In the genomic region with DNA sequence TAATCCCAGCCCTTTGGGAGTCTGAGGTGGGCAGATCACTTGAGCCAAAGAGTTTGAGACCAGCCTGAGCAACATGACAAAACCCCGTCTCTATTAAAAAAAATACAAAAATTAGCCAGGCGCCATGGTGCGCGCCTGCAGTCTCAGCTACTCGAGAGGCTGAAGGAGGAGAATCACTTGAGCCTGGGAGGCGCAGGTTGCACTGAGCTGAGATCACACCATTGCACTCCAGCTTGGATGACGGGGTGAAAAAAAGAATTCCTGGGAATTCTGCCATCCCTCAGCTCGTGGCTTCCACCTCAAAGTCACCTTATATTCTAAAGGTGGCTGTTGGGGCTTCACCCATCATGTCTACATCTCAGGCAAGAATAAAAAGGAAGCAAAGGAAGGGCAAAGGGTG, we compare ENCODE assay signal across 19 cellular contexts. TPM values are rescaled to one million over a fixed set of nuclear protein-coding genes. Genes with fewer than 3 reads are reported as not detected.
DNase-seq lines count a peak whose midpoint lies in the region; FAIRE-seq and TF ChIP-seq lines count a peak whose summit lies in the region.
"Had no signal": no experiment of that assay in that cellular context is flagged by ENCODE, and none has a peak within 500 bp of the region (broad histone marks: within the 10 kb centered on the region; RNA-seq: fewer than 3 reads in every experiment).

No MANE protein-coding gene starts in this region.

- no peaks in the 10 kb centered on the region for H3K79me2 ChIP-seq in astrocyte (ENCODE audit: insufficient read depth, low read length)

- intact Hi-C loops in A673 (cut with micrococcal nuclease; ENCODE audit: unreplicated experiment), result loop anchor here (2.0 to 5.0 kb wide), 2 partner anchors 243 to 619 kb away; no protein-coding TSS in a partner anchor
- intact Hi-C loops in stomach (cut with DNase I; ENCODE audit: low total_unique reads), result loop anchor here (10.0 kb wide), 1 partner anchor 251 kb away; no protein-coding TSS in a partner anchor

- no peak overlapping the region for H2AFZ ChIP-seq in astrocyte (ENCODE audit: low read depth, low read length)

- H3K27ac ChIP-seq in A673 (ENCODE audit: low read depth, low read length, poor library complexity, severe bottlenecking) (peak overlapping the region; percentile 70), astrocyte (ENCODE audit: low read depth, low read length) (no peak overlapping the region), endodermal cell (ENCODE audit: low read depth, low read length) (no peak overlapping the region), stomach (no peak overlapping the region)
- H3K27ac ChIP-seq: BLaER1 treated with 17β-estradiol and CSF1 and Interleukin-3, amounts not matched to agents 10 nM and 100 nM had no signal

- CTCF ChIA-PET in A673 (lab: Charles Lee), result no interaction called here

- peaks cover 1% of the 10 kb centered on the region for H3K9me3 Mint-ChIP-seq in astrocyte (ENCODE audit: unreplicated experiment)
- H3K9me3 Mint-ChIP-seq in endodermal cell, result no peaks in the 10 kb centered on the region
- H3K9me3 Mint-ChIP-seq in neural crest cell, result no peaks in the 10 kb centered on the region
- H3K9me3 Mint-ChIP-seq: CD8-positive, alpha-beta T cell had no signal

- no peak overlapping the region for H3K4me3 Mint-ChIP-seq in astrocyte (ENCODE audit: unreplicated experiment)
- H3K4me3 Mint-ChIP-seq in endodermal cell, result no peak overlapping the region
- H3K4me3 Mint-ChIP-seq in neural crest cell, result no peak overlapping the region
- H3K4me3 Mint-ChIP-seq: B cell; CD8-positive, alpha-beta T cell had no signal

- H3K9me3 ChIP-seq in A673 (ENCODE audit: low read depth, low read length, poor library complexity, severe bottlenecking), result no peaks in the 10 kb centered on the region
- H3K9me3 ChIP-seq in astrocyte (ENCODE audit: insufficient read depth, low read depth, low read length), result no peaks in the 10 kb centered on the region
- no peaks in the 10 kb centered on the region for H3K9me3 ChIP-seq in endodermal cell (ENCODE audit: control insufficient read depth, low read length)
- no peaks in the 10 kb centered on the region for H3K9me3 ChIP-seq in stomach
- H3K9me3 ChIP-seq: BLaER1 treated with 17β-estradiol and CSF1 and Interleukin-3, amounts not matched to agents 10 nM and 100 nM had no signal

- no peak overlapping the region for H3K4me2 ChIP-seq in astrocyte (ENCODE audit: low read length)
- H3K4me2 ChIP-seq: BLaER1 treated with 17β-estradiol and CSF1 and Interleukin-3, amounts not matched to agents 10 nM and 100 nM had no signal

- H3K27me3 ChIP-seq in A673 (replicated peaks; ENCODE audit: insufficient read depth, low read depth, low read length, poor library complexity), result no peaks in the 10 kb centered on the region
- peaks cover 2% of the 10 kb centered on the region for H3K27me3 ChIP-seq in astrocyte (ENCODE audit: insufficient read depth, low read length)
- H3K27me3 ChIP-seq in endodermal cell (ENCODE audit: control insufficient read depth, insufficient read depth, low read length, poor library complexity, severe bottlenecking), result no peaks in the 10 kb centered on the region
- no peaks in the 10 kb centered on the region for H3K27me3 ChIP-seq in stomach
- H3K27me3 ChIP-seq: BLaER1 treated with 17β-estradiol and CSF1 and Interleukin-3, amounts not matched to agents 10 nM and 100 nM had no signal

- WGBS in endodermal cell (ENCODE audit: insufficient coverage in 1 of 2, insufficient read length in 1 of 2), 2 experiments, result 73 to 74% methylated on average over 5 to 8 of the region's 8 CpGs
- WGBS in stomach, 5 donors, result 74 to 88% (median 79%) methylated on average over 8 of the region's 8 CpGs

- no TSS peak for BruUV-seq in A673 (replicated peaks; lab: Mats Ljungman, UMichigan)

- H4K20me1 ChIP-seq in astrocyte (ENCODE audit: insufficient read depth, low read length), result no peaks in the 10 kb centered on the region
- H4K20me1 ChIP-seq: BLaER1 treated with 17β-estradiol and CSF1 and Interleukin-3, amounts not matched to agents 10 nM and 100 nM had no signal

- H3K36me3 ChIP-seq in A673 (ENCODE audit: insufficient read depth, low read length, poor library complexity, severe bottlenecking), result no peaks in the 10 kb centered on the region
- no peaks in the 10 kb centered on the region for H3K36me3 ChIP-seq in astrocyte (ENCODE audit: insufficient read depth, low read length)
- H3K36me3 ChIP-seq in endodermal cell (ENCODE audit: control insufficient read depth, insufficient read depth, low read length), result no peaks in the 10 kb centered on the region
- peaks cover 0 to 7% (median 3%) of the 10 kb centered on the region in 4 donors for H3K36me3 ChIP-seq in stomach
- H3K36me3 ChIP-seq: BLaER1 treated with 17β-estradiol and CSF1 and Interleukin-3, amounts not matched to agents 10 nM and 100 nM had no signal

- DNase-seq in A673 (ENCODE audit: low spot score), result no peak
- DNase-seq in astrocyte (ENCODE audit: low read depth), result peak; percentile 33
- DNase-seq in endodermal cell, result peak; percentile 35
- no peak for DNase-seq in neural crest cell (ENCODE audit: low read depth, low spot score)
- no peak for DNase-seq in stomach
- DNase-seq in HuH-7 (ENCODE audit: low spot score), result no peak
- DNase-seq in stimulated activated naive CD4-positive, alpha-beta T cell (lab: John Stamatoyannopoulos, UW), result no peak
- DNase-seq in NCI-H1048 (lab: John Stamatoyannopoulos, UW), result no peak
- DNase-seq: 8988T; Calu3; CD8-positive, alpha-beta T cell; DMS79 treated with DMSO at 0.1 percent for 48 hours; GF-D8; GOT3; H7; IMR-90 had no signal

- TF ChIP-seq CTCF in A673 (conservative IDR thresholded peaks at IDR 0.05; ENCODE audit: low read depth, low read length), result no peak
- no peak for TF ChIP-seq CTCF in astrocyte (IDR thresholded peaks at IDR 0.05; ENCODE audit: insufficient read depth, low read depth, low read length)
- no peak for TF ChIP-seq CTCF in endodermal cell (conservative IDR thresholded peaks at IDR 0.05)
- TF ChIP-seq CTCF in neural crest cell (conservative IDR thresholded peaks at IDR 0.05), result no peak
- no peak for TF ChIP-seq CTCF in stomach (IDR thresholded peaks at IDR 0.05)

- no peak for FAIRE-seq in astrocyte (lab: Jason Lieb, UNC)

- H3K4me1 Mint-ChIP-seq in astrocyte (ENCODE audit: low read depth, unreplicated experiment) (peaks cover 15% of the 10 kb centered on the region), endodermal cell (peaks cover 25% of the 10 kb centered on the region), neural crest cell (peaks cover 44% of the 10 kb centered on the region)
- H3K4me1 Mint-ChIP-seq: B cell had no signal

- no peak for TF ChIP-seq EP300 in stomach (IDR thresholded peaks at IDR 0.05)

- TF ChIP-seq POLR2A in stomach (IDR thresholded peaks at IDR 0.05), result no peak

- POLR2A ChIA-PET in A673 (lab: Charles Lee; ENCODE audit: low non-redundant PET), result no interaction called here

- H3K4me1 ChIP-seq in A673 (ENCODE audit: insufficient read depth, low read length, poor library complexity, severe bottlenecking) (peaks cover 8% of the 10 kb centered on the region), astrocyte (ENCODE audit: insufficient read depth, low read length) (peaks cover 5% of the 10 kb centered on the region), endodermal cell (ENCODE audit: control insufficient read depth, insufficient read depth, low read length) (no peaks in the 10 kb centered on the region), stomach (peaks cover 0 to 10% (median 0%) of the 10 kb centered on the region in 4 donors)

- H3K9ac ChIP-seq in astrocyte (ENCODE audit: low read length), result no peak overlapping the region
- no peak overlapping the region for H3K9ac ChIP-seq in endodermal cell (ENCODE audit: extremely low read depth, low read length, poor library complexity, severe bottlenecking)
- H3K9ac ChIP-seq: BLaER1 treated with 17β-estradiol and CSF1 and Interleukin-3, amounts not matched to agents 10 nM and 100 nM had no signal

- peaks cover 2% of the 10 kb centered on the region for H3K36me3 Mint-ChIP-seq in astrocyte (ENCODE audit: low read depth, unreplicated experiment)
- H3K36me3 Mint-ChIP-seq in endodermal cell (ENCODE audit: low read depth), result peaks cover 17% of the 10 kb centered on the region
- no peaks in the 10 kb centered on the region for H3K36me3 Mint-ChIP-seq in neural crest cell (ENCODE audit: low read depth)
- H3K36me3 Mint-ChIP-seq: CD8-positive, alpha-beta T cell had no signal

- H3K27me3 Mint-ChIP-seq in astrocyte (ENCODE audit: low read depth, unreplicated experiment) (no peaks in the 10 kb centered on the region), endodermal cell (ENCODE audit: insufficient read depth) (no peaks in the 10 kb centered on the region), neural crest cell (ENCODE audit: low read depth) (no peaks in the 10 kb centered on the region)

- no peak overlapping the region for H3K27ac Mint-ChIP-seq in astrocyte (ENCODE audit: unreplicated experiment)
- H3K27ac Mint-ChIP-seq in endodermal cell, result no peak overlapping the region
- peak overlapping the region; percentile 35 for H3K27ac Mint-ChIP-seq in neural crest cell (ENCODE audit: unreplicated experiment)
- H3K27ac Mint-ChIP-seq: B cell; CD8-positive, alpha-beta T cell had no signal

- H3K4me3 ChIP-seq in A673 (ENCODE audit: low read depth, low read length, poor library complexity, severe bottlenecking) (no peak overlapping the region), astrocyte (ENCODE audit: insufficient read depth, low read depth, low read length) (no peak overlapping the region), endodermal cell (ENCODE audit: low read length) (no peak overlapping the region), stomach (no peak overlapping the region)
- H3K4me3 ChIP-seq: BLaER1 treated with 17β-estradiol and CSF1 and Interleukin-3, amounts not matched to agents 10 nM and 100 nM had no signal

RNA-seq across cellular contexts. Expression of gene BCL2L14, which starts 12.9 kb away (rescaled TPM):
- total RNA-seq in A673 (2021) (not detected in 2 replicates), astrocyte (not detected in 2 replicates), endodermal cell (10 to 100 TPM in 1 of 2 donors, 1 to 10 TPM in 1; 4.4 to 10.5 TPM), neural crest cell (0.86 and 1.2 TPM in 2 replicates), stomach (10 to 100 TPM; 16.1 to 32.7 (median 17.7) TPM)
- polyA plus RNA-seq in endodermal cell (2013, experiment 1 of 2), result 0.39 TPM
- 0.33 TPM for polyA plus RNA-seq in endodermal cell (2013, experiment 2 of 2)
- polyA plus RNA-seq in stomach, result 10 to 100 TPM in 1 of 3 donors, 1 to 10 TPM in 2; 2.6 to 13.1 (median 7.1) TPM
- total RNA-seq: B cell, HT1080, IMR-90 had no signal
- polyA plus RNA-seq: IMR-90 had no signal

Comparison
In these comparisons a context has a peak if more than half of its experiments do, and no peak if none do; other contexts are left out.
1. DNase-seq: peak in astrocyte (single experiment) and endodermal cell (single experiment); none in A673 (single experiment), neural crest cell (single experiment), stomach (single experiment), HuH-7 (single experiment), stimulated activated naive CD4-positive, alpha-beta T cell (0 of 6) and NCI-H1048 (single experiment).